In genomic region chr3:106268696-106269095, GRCh38 we compare ENCODE assay signal across 27 cellular contexts.
"Had no signal": no experiment of that assay in that cellular context is flagged by ENCODE, and none has a peak within 500 bp of the region (broad histone marks: within the 10 kb centered on the region; RNA-seq: fewer than 3 reads in every experiment).

No MANE protein-coding gene starts in this region.

- H3K36me3 ChIP-seq: ascending aorta, SJSA1 had no signal

- ATAC-seq: activated naive CD4-positive, alpha-beta T cell treated with anti-CD3 and anti-CD28 coated beads, Interleukin-2, amount 50 U/mL, for 72 hours; activated naive CD8-positive, alpha-beta T cell treated with anti-CD3 and anti-CD28 coated beads, Interleukin-2, amount 50 U/mL, for 24 hours; activated T-cell treated with anti-CD3 and anti-CD28 coated beads, Interleukin-2, amount 50 U/mL, for 4 hours; PC-3; SK-N-SH treated with all-trans-retinoic acid at 6 μM for 48 hours; T-helper 17 cell; WTC11 had no signal

- H3K27ac ChIP-seq: ascending aorta, SJSA1 had no signal

- H3K27ac Mint-ChIP-seq: activated CD4-positive, alpha-beta memory T cell treated with anti-CD3 and anti-CD28 coated beads for 36 hours; activated CD4-positive, alpha-beta T cell treated with anti-CD3 and anti-CD28 coated beads, Interleukin-2, amount 10 ng/mL, durations not matched to agents 24 days and 14 days; activated naive CD4-positive, alpha-beta T cell treated with anti-CD3 and anti-CD28 coated beads, Interleukin-2, amount 50 U/mL, for 72 hours; brain; T-helper 17 cell; WTC11 had no signal

- H3K4me3 ChIP-seq: ascending aorta, SJSA1 had no signal

- H3K4me1 ChIP-seq: ascending aorta, SJSA1 had no signal

- H3K4me1 Mint-ChIP-seq: activated CD4-positive, alpha-beta T cell treated with anti-CD3 and anti-CD28 coated beads, Interleukin-2, amount 10 ng/mL, durations not matched to agents 24 days and 14 days; T-helper 17 cell; WTC11 had no signal

- H3K4me3 Mint-ChIP-seq: activated CD4-positive, alpha-beta memory T cell treated with anti-CD3 and anti-CD28 coated beads for 36 hours; activated CD4-positive, alpha-beta T cell treated with anti-CD3 and anti-CD28 coated beads, Interleukin-2, amount 10 ng/mL, durations not matched to agents 24 days and 14 days; activated naive CD8-positive, alpha-beta T cell treated with anti-CD3 and anti-CD28 coated beads, Interleukin-2, amount 50 U/mL, for 24 hours; activated T-cell treated with anti-CD3 and anti-CD28 coated beads, Interleukin-2, amount 50 U/mL, for 4 hours; brain; T-helper 17 cell; WTC11 had no signal

- H3K36me3 Mint-ChIP-seq: activated CD4-positive, alpha-beta memory T cell treated with anti-CD3 and anti-CD28 coated beads for 36 hours; brain; WTC11 had no signal

- H3K27me3 Mint-ChIP-seq: activated CD4-positive, alpha-beta memory T cell treated with anti-CD3 and anti-CD28 coated beads for 36 hours; activated CD4-positive, alpha-beta T cell treated with anti-CD3 and anti-CD28 coated beads, Interleukin-2, amount 10 ng/mL, durations not matched to agents 24 days and 14 days; brain; T-helper 17 cell had no signal

- H3K9me3 ChIP-seq: ascending aorta, SJSA1 had no signal

- DNase-seq: activated CD4-positive, alpha-beta memory T cell treated with anti-CD3 and anti-CD28 coated beads for 36 hours; activated CD4-positive, alpha-beta T cell treated with anti-CD3 and anti-CD28 coated beads for 1 hour; activated CD4-positive, alpha-beta T cell treated with anti-CD3 and anti-CD28 coated beads, Interleukin-2, amount 10 ng/mL, durations not matched to agents 24 days and 14 days; activated CD8-positive, alpha-beta memory T cell treated with anti-CD3 and anti-CD28 coated beads for 24 hours; activated effector memory CD4-positive, alpha-beta T cell treated with anti-CD3 and anti-CD28 coated beads, Interleukin-2, amount 50 U/mL, for 16 hours; activated naive CD4-positive, alpha-beta T cell treated with Interleukin-2 at 50 U/mL for 16 hours; activated naive CD8-positive, alpha-beta T cell treated with anti-CD3 and anti-CD28 coated beads, Interleukin-2, amount 50 U/mL, for 24 hours; activated T-cell treated with anti-CD3 and anti-CD28 coated beads, Interleukin-2, amount 50 U/mL, for 4 hours; amniotic stem cell; KBM-7; NCI-H1048; NCI-H146; NCI-H187 treated with DMSO at 0.1 percent for 48 hours; NCI-H2081 treated with DMSO at 0.1 percent for 48 hours; NCI-H446 treated with DMSO at 0.1 percent for 48 hours; NCI-H524 treated with DMSO at 0.1 percent for 48 hours; NCI-H82; PC-3; SHP77; T-helper 17 cell; T-helper 9 cell had no signal

- H3K9me3 Mint-ChIP-seq: activated CD4-positive, alpha-beta memory T cell treated with anti-CD3 and anti-CD28 coated beads for 36 hours; activated T-cell treated with anti-CD3 and anti-CD28 coated beads, Interleukin-2, amount 50 U/mL, for 4 hours; WTC11 had no signal

- H3K27me3 ChIP-seq: ascending aorta, SJSA1 had no signal
